Comparison of ENCODE assay signal across 8 cellular contexts in the genomic region with DNA sequence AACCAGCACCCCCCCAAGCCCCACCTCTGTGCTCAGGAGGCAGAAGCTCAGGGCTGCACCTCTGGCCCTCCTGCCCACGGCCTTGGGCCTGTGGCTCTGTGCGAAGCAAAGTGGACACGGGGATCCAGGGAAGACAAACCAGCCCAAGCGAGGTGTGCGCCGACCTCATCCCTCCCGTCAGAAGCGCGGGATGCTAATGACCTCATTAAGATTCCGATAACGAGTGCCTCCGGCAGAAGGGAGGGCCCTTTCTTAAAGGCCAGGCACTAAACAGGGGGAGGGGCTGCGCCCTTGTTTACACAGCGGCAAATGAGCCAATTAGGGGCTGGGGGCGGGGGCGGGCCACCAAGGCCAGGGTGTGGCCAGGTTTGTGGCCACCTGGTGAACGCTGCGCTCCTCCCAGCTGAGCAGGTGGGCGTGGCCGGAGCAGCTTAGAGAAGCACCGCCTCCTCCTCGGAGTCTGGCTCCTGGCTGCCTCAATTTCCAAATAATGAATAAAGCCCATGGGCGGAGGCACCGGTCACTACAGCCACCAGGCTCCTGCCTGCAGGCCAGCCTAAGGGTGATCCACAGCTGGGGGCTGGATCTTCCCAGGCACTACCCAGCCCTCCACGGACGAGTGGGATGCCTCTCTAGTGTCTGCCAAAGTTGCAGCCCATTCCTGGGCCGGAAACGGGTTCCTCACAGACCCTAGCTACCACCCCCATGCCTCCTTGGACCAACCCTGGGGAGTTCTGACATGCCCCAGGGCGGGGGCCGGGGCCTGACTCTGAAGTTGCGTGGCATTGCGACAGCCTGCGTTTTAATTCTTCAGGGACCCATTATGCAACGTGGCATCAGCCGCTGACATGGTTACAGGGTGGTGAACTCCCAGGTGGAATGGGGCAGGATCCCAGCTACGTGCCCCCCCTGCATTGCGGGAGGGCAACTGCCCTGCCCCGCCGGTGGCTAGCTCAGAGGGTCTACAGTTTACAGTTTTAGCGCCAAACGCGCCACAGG. TPM values are rescaled to one million over a fixed set of nuclear protein-coding genes. Genes with fewer than 3 reads are reported as not detected.
DNase-seq lines count a peak whose midpoint lies in the region; ATAC-seq and TF ChIP-seq lines count a peak whose summit lies in the region.

No MANE protein-coding gene starts in this region.

- TF ChIP-seq POLR2A in body of pancreas (IDR thresholded peaks at IDR 0.05), result no peak

- DNase-seq in DND-41 (peak; percentile 43), NCI-H2029 treated with DMSO at 0.1 percent for 48 hours (lab: John Stamatoyannopoulos, UW) (peak; percentile 50), body of pancreas (peak; percentile 72 to 85 (median 80)), mesothelial cell of epicardium (ENCODE audit: low spot score in 2 of 2, unreplicated experiment in 2 of 2) (peak in 1 of 2 experiments; percentile 50), globus pallidus (ENCODE audit: low spot score) (no peak), COLO829 (ENCODE audit: low spot score) (no peak)

- ATAC-seq in DND-41 (ENCODE audit: insufficient read depth, low read depth), result no peak
- no peak for ATAC-seq in body of pancreas
- ATAC-seq in HG03432 (IDR thresholded peaks at IDR 0.05; ENCODE audit: unreplicated experiment), result no peak
- no peak for ATAC-seq in HG03097 (IDR thresholded peaks at IDR 0.05; ENCODE audit: low FRiP score, unreplicated experiment)

- TF ChIP-seq CTCF in DND-41 (IDR thresholded peaks at IDR 0.05; ENCODE audit: borderline replicate concordance, extremely low read depth, low read length, poor library complexity, severe bottlenecking), result no peak
- TF ChIP-seq CTCF in body of pancreas (IDR thresholded peaks at IDR 0.05), result no peak
- TF ChIP-seq CTCF in mesothelial cell of epicardium (IDR thresholded peaks at IDR 0.05; ENCODE audit: unreplicated experiment), result no peak

- peak overlapping the region; percentile 85 for H3K9ac ChIP-seq in DND-41 (ENCODE audit: low read depth, low read length)

- 34 to 36% methylated on average over 16 to 40 of the region's 42 CpGs for WGBS in body of pancreas, 2 donors

- H4K20me1 ChIP-seq in DND-41 (ENCODE audit: insufficient read depth, low read length), result peaks cover 64% of the 10 kb centered on the region

- H3K36me3 Mint-ChIP-seq in mesothelial cell of epicardium, result peaks cover 5% of the 10 kb centered on the region

- H3K9me3 Mint-ChIP-seq in mesothelial cell of epicardium, result no peaks in the 10 kb centered on the region

- H3K27me3 ChIP-seq in DND-41 (ENCODE audit: insufficient read depth, low read length, poor library complexity) (peaks cover 11% of the 10 kb centered on the region), body of pancreas (peaks cover 0 to 13% of the 10 kb centered on the region in 2 donors)

- H3K9me3 ChIP-seq in DND-41 (ENCODE audit: insufficient read depth, low read length, severe bottlenecking) (no peaks in the 10 kb centered on the region), body of pancreas (no peaks in the 10 kb centered on the region)

- peaks cover 57% of the 10 kb centered on the region for H3K79me2 ChIP-seq in DND-41 (ENCODE audit: insufficient read depth, low read length)

- H2AFZ ChIP-seq in DND-41 (ENCODE audit: low read depth, low read length), result no peak overlapping the region

- peaks cover 54% of the 10 kb centered on the region for H3K4me1 ChIP-seq in DND-41 (ENCODE audit: insufficient read depth, low read length)
- H3K4me1 ChIP-seq in body of pancreas, result peaks cover 78% of the 10 kb centered on the region

- peaks cover 45% of the 10 kb centered on the region for H3K27me3 Mint-ChIP-seq in mesothelial cell of epicardium (ENCODE audit: low read depth)

- H3K36me3 ChIP-seq in DND-41 (ENCODE audit: insufficient read depth, low read length), result peaks cover 57% of the 10 kb centered on the region
- H3K36me3 ChIP-seq in body of pancreas (replicated peaks in 1 of 2; ENCODE audit: insufficient read depth in 1 of 2, low read depth in 2 of 2), result peaks cover 0 to 1% of the 10 kb centered on the region in 2 donors

- peak overlapping the region; percentile 94 for H3K4me2 ChIP-seq in DND-41 (ENCODE audit: insufficient read depth, low read length)

- H3K27ac ChIP-seq in DND-41 (ENCODE audit: low read length) (peak overlapping the region; percentile 94), body of pancreas (peak overlapping the region; percentile 59 to 98 (median 96))

- H3K4me3 ChIP-seq in DND-41 (ENCODE audit: low read depth in 1 of 2, low read length in 2 of 2) (peak overlapping the region; percentile 9 to 83; a peak in 3 of 4 replicates), body of pancreas (no peak overlapping the region)

- peaks cover 44% of the 10 kb centered on the region for H3K4me1 Mint-ChIP-seq in mesothelial cell of epicardium

- no peak overlapping the region for H3K27ac Mint-ChIP-seq in mesothelial cell of epicardium

- H3K4me3 Mint-ChIP-seq in mesothelial cell of epicardium, result peak overlapping the region; percentile 84

- intact Hi-C loops in body of pancreas (cut with DNase I), result no loop called here

RNA-seq across cellular contexts. Expression of a gene that starts 3.0 kb away (rescaled TPM):
- 10 to 100 TPM; 15.6 to 17.8 TPM for total RNA-seq in body of pancreas
- 30.8 to 35.0 TPM (median 32.1 TPM) in 3 replicates for total RNA-seq in mesothelial cell of epicardium

RNA-seq across cellular contexts. Expression of a gene that starts 39.4 kb away (rescaled TPM):
- total RNA-seq in body of pancreas (1 to 10 TPM; 1.6 to 1.8 TPM), mesothelial cell of epicardium (15.5 to 18.6 TPM (median 16.3 TPM) in 3 replicates)

RNA-seq across cellular contexts. Expression of a gene that starts 58.3 kb away (rescaled TPM):
- total RNA-seq in body of pancreas (1 to 10 TPM; 1.6 to 2.0 TPM), mesothelial cell of epicardium (47.1 to 49.7 TPM (median 48.6 TPM) in 3 replicates)

Comparison
In these comparisons a context has a peak if more than half of its experiments do, and no peak if none do; other contexts are left out.
1. DNase-seq: peak in DND-41 (single experiment), NCI-H2029 treated with DMSO at 0.1 percent for 48 hours (single experiment) and body of pancreas (4 of 4); none in globus pallidus (single experiment) and COLO829 (single experiment).
2. H3K4me3 ChIP-seq: peak in DND-41 (2 of 2); none in body of pancreas (0 of 2).
3. RNA of a gene that starts 58.3 kb away (total RNA-seq): 47.1 to 49.7 TPM in mesothelial cell of epicardium; 1.6 to 2.0 TPM in body of pancreas; every median in the first group is over 10 times any median in the second.